17 cellular contexts compared by ENCODE assay signal in genomic region chr15:80801891-80802680, GRCh38. TPM values are rescaled to one million over a fixed set of nuclear protein-coding genes. Genes with fewer than 3 reads are reported as not detected.
A peak's percentile ranks its signal among the peaks of the same experiment; 100 is the strongest.
DNase-seq lines count a peak whose midpoint lies in the region; ATAC-seq, FAIRE-seq and TF ChIP-seq lines count a peak whose summit lies in the region.
"Had no signal": no experiment of that assay in that cellular context is flagged by ENCODE, and none has a peak within 500 bp of the region (broad histone marks: within the 10 kb centered on the region; RNA-seq: fewer than 3 reads in every experiment).

No MANE protein-coding gene starts in this region.

- DNase-seq in DMS 273 (lab: John Stamatoyannopoulos, UW; ENCODE audit: unreplicated experiment) = peak; percentile 12
- no peak for DNase-seq in DMS 273 treated with DMSO at 0.1 percent for 48 hours (lab: John Stamatoyannopoulos, UW)
- DNase-seq in NCI-H748 treated with DMSO at 0.1 percent for 48 hours (lab: John Stamatoyannopoulos, UW) = peak; percentile 24
- DNase-seq in epithelial cell of esophagus (ENCODE audit: low read depth) = peak; percentile 55
- DNase-seq in small intestine = peak; percentile 13
- DNase-seq in mesendoderm = no peak
- no peak for DNase-seq in central memory CD4-positive, alpha-beta T cell
- DNase-seq: activated CD4-positive, alpha-beta T cell treated with anti-CD3 and anti-CD28 coated beads, Interleukin-2, amount 50 U/mL, for 1 hour; activated T-cell treated with anti-CD3 and anti-CD28 coated beads, Interleukin-2, amount 50 U/mL, for 1 hour; gastrocnemius medialis; HCEC 1CT; NCI-H1048; sigmoid colon; stimulated activated CD4-positive, alpha-beta T cell treated with anti-CD3 and anti-CD28 coated beads, Interleukin-4, amount 100 ng/mL, for 1 hour had no signal

- H3K36me3 ChIP-seq in small intestine (ENCODE audit: control insufficient read depth in 2 of 2, insufficient read depth in 2 of 2, low read length in 2 of 2) (no peaks in the 10 kb centered on the region), mesendoderm (ENCODE audit: control insufficient read depth, insufficient read depth, low read length) (no peaks in the 10 kb centered on the region)
- H3K36me3 ChIP-seq: gastrocnemius medialis, sigmoid colon had no signal

- no peaks in the 10 kb centered on the region for H3K9me3 ChIP-seq in small intestine (ENCODE audit: control insufficient read depth, low read depth)
- H3K9me3 ChIP-seq: gastrocnemius medialis, sigmoid colon had no signal

- H2BK120ac ChIP-seq in mesendoderm (ENCODE audit: low read depth, low read length) = no peak overlapping the region

- H3K18ac ChIP-seq in mesendoderm (ENCODE audit: low read length) = no peak overlapping the region

- H3K27ac ChIP-seq in small intestine (ENCODE audit: low read depth in 1 of 2, low read length in 1 of 2) = no peak overlapping the region
- no peak overlapping the region for H3K27ac ChIP-seq in mesendoderm (ENCODE audit: low read depth, low read length)
- H3K27ac ChIP-seq: C4-2B, gastrocnemius medialis, sigmoid colon had no signal

- no peak overlapping the region for H2AK5ac ChIP-seq in mesendoderm (ENCODE audit: low read length)

- H3K9ac ChIP-seq in mesendoderm (ENCODE audit: low read length) = no peak overlapping the region

- H3K27me3 ChIP-seq in small intestine (ENCODE audit: control insufficient read depth in 2 of 2, insufficient read depth in 2 of 2, low read length in 2 of 2) (peaks cover 0 to 2% of the 10 kb centered on the region in 2 donors), mesendoderm (ENCODE audit: insufficient read depth, low read length, poor library complexity) (no peaks in the 10 kb centered on the region)
- H3K27me3 ChIP-seq: gastrocnemius medialis, sigmoid colon had no signal

- no peak for FAIRE-seq in small intestine (lab: Jason Lieb, UNC)
- FAIRE-seq: A204.1 had no signal

- ATAC-seq in GM19351 (IDR thresholded peaks at IDR 0.05; ENCODE audit: unreplicated experiment) = no peak
- ATAC-seq: gastrocnemius medialis had no signal

- no peaks in the 10 kb centered on the region for H3K79me1 ChIP-seq in mesendoderm (ENCODE audit: low read length)

- TF ChIP-seq CTCF in epithelial cell of esophagus (IDR thresholded peaks at IDR 0.05; ENCODE audit: insufficient read depth, low read depth, low read length, missing control alignments) = no peak

- H4K8ac ChIP-seq in mesendoderm (ENCODE audit: low read depth, low read length) = no peak overlapping the region

- H3K56ac ChIP-seq in mesendoderm (ENCODE audit: low read length) = no peak overlapping the region

- H2BK5ac ChIP-seq in mesendoderm (ENCODE audit: low read length) = no peak overlapping the region

- no peak overlapping the region for H3K4me2 ChIP-seq in mesendoderm (ENCODE audit: low read length)

- no peak overlapping the region for H2BK15ac ChIP-seq in mesendoderm (replicated peaks; ENCODE audit: low read depth)

- H3K4me3 ChIP-seq in epithelial cell of esophagus (ENCODE audit: low read length) (no peak overlapping the region), small intestine (ENCODE audit: low read depth in 1 of 2, low read length in 2 of 2) (no peak overlapping the region), mesendoderm (ENCODE audit: low read length) (no peak overlapping the region)
- H3K4me3 ChIP-seq: gastrocnemius medialis, sigmoid colon had no signal

- H4K5ac ChIP-seq in mesendoderm (ENCODE audit: low read length) = no peak overlapping the region

- H3K23ac ChIP-seq in mesendoderm (ENCODE audit: low read length) = no peak overlapping the region

- 54 to 73% (median 70%) methylated on average over 10 of the region's 10 CpGs for WGBS in small intestine, 3 donors
- no CpG with 5 or more reads among the region's 10 CpGs for WGBS in mesendoderm (ENCODE audit: extremely low coverage, insufficient coverage, low lambda C conversion rate)

- no peaks in the 10 kb centered on the region for H3K79me2 ChIP-seq in mesendoderm (ENCODE audit: control insufficient read depth, insufficient read depth, low read length)

- H3K4me1 ChIP-seq in small intestine (ENCODE audit: control insufficient read depth in 2 of 2, insufficient read depth in 1 of 2, low read depth in 1 of 2, low read length in 1 of 2) (no peaks in the 10 kb centered on the region), mesendoderm (ENCODE audit: control insufficient read depth, low read depth, low read length) (no peaks in the 10 kb centered on the region)
- H3K4me1 ChIP-seq: gastrocnemius medialis, sigmoid colon had no signal

- no peak overlapping the region for H3K4ac ChIP-seq in mesendoderm (ENCODE audit: low read depth, low read length)

RNA-seq across cellular contexts. Expression of gene CEMIP, which starts 22.9 kb away (rescaled TPM):
- polyA plus RNA-seq in small intestine = 1 to 10 TPM in 1 of 3 donors, under 1 TPM in 2; 0.27 to 1.4 (median 0.89) TPM
- 0.08 TPM for polyA plus RNA-seq in mesendoderm (2013, experiment 1 of 2)
- 0.06 TPM for polyA plus RNA-seq in mesendoderm (2013, experiment 2 of 2)

Comparison
In these comparisons a context has a peak if more than half of its experiments do, and no peak if none do; other contexts are left out.
1. DNase-seq: peak in DMS 273 (single experiment), NCI-H748 treated with DMSO at 0.1 percent for 48 hours (single experiment), epithelial cell of esophagus (single experiment) and small intestine (single experiment); none in DMS 273 treated with DMSO at 0.1 percent for 48 hours (single experiment), mesendoderm (single experiment) and central memory CD4-positive, alpha-beta T cell (single experiment).